Comparison of ENCODE assay signal across 1 cellular context in genomic region chr9:27033815-27034403, GRCh38.
TF ChIP-seq lines count a peak whose summit lies in the region.

No MANE protein-coding gene starts in this region.

TF ChIP-seq in GM23338, 12 proteins besides CTCF, POLR2A, EP300 and RAD21 (continued from another document):
- TF ChIP-seq ZNF462 (CRISPR knock-in tag; IDR thresholded peaks at IDR 0.05): no peak
